25 cellular contexts compared by ENCODE assay signal in the genomic region with DNA sequence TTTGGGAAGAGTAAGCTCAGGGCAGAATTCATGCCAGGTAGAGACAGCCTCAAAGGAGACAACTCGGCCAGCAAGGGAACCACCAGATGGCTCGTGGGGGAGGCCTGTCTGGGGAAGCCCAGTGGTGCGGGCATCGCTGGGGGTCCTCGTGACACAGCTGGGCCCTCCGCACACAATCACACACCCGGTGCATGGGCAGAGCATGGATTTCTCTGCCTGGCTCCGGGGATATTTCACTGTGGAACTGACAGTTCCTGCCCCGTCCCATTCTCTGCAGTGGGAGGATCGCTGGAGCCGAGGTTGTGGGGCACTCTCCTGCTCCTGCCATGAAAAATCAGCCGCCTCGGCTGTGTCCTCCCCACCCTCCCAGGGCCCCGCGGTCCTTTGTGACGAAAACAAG.
"Had no signal": no experiment of that assay in that cellular context is flagged by ENCODE, and none has a peak within 500 bp of the region (broad histone marks: within the 10 kb centered on the region; RNA-seq: fewer than 3 reads in every experiment).

No MANE protein-coding gene starts in this region.

- H3K36me3 ChIP-seq: gastrocnemius medialis, left lung, pancreas, prostate gland, thoracic aorta, uterus had no signal

- H3K4me3 Mint-ChIP-seq: activated CD4-positive, alpha-beta T cell treated with anti-CD3 and anti-CD28 coated beads, Interleukin-2, amount 10 ng/mL, durations not matched to agents 24 days and 14 days; activated CD8-positive, alpha-beta T cell treated with anti-CD3 and anti-CD28 coated beads for 36 hours; activated naive CD8-positive, alpha-beta T cell; activated T-cell treated with anti-CD3 and anti-CD28 coated beads, Interleukin-2, amount 50 U/mL, for 4 hours; immature natural killer cell; nephron; stimulated activated naive CD8-positive, alpha-beta T cell treated with anti-CD3 and anti-CD28 coated beads, Interleukin-15, Interleukin-2, amounts not matched to agents 100 ng/mL and 50 ng/mL, for 24 hours had no signal

- DNase-seq: activated CD4-positive, alpha-beta T cell treated with anti-CD3 and anti-CD28 coated beads, Interleukin-2, amount 10 ng/mL, durations not matched to agents 24 days and 14 days; activated CD4-positive, CD25-positive, alpha-beta regulatory T cell treated with anti-CD3 and anti-CD28 coated beads, Interleukin-2, amount 50 U/mL, for 72 hours; activated CD8-positive, alpha-beta T cell treated with anti-CD3 and anti-CD28 coated beads for 36 hours; activated naive CD4-positive, alpha-beta T cell; activated T-cell treated with anti-CD3 and anti-CD28 coated beads, Interleukin-2, amount 50 U/mL, for 4 hours; anterior cingulate cortex; cerebellar nuclear complex; effector memory CD4-positive, alpha-beta T cell; gastrocnemius medialis; hypothalamus; immature natural killer cell; mammary epithelial cell; retina; T-helper 17 cell; trophoblast cell; uterus had no signal

- H3K27ac ChIP-seq: coronary artery, dorsolateral prefrontal cortex, gastrocnemius medialis, pancreas, prostate gland, thoracic aorta, uterus had no signal

- H3K9me3 Mint-ChIP-seq: activated CD4-positive, alpha-beta T cell treated with anti-CD3 and anti-CD28 coated beads, Interleukin-2, amount 10 ng/mL, durations not matched to agents 24 days and 14 days; activated CD8-positive, alpha-beta T cell treated with anti-CD3 and anti-CD28 coated beads for 36 hours; activated T-cell treated with anti-CD3 and anti-CD28 coated beads, Interleukin-2, amount 50 U/mL, for 4 hours; immature natural killer cell; stimulated activated naive CD8-positive, alpha-beta T cell treated with anti-CD3 and anti-CD28 coated beads, Interleukin-15, Interleukin-2, amounts not matched to agents 100 ng/mL and 50 ng/mL, for 24 hours had no signal

- ATAC-seq: activated CD8-positive, alpha-beta T cell treated with anti-CD3 and anti-CD28 coated beads for 36 hours; activated T-cell treated with anti-CD3 and anti-CD28 coated beads, Interleukin-2, amount 50 U/mL, for 4 hours; gastrocnemius medialis; T-helper 17 cell had no signal

- H3K4me1 ChIP-seq: gastrocnemius medialis, pancreas, prostate gland, uterus had no signal

- H3K9me3 ChIP-seq: gastrocnemius medialis, left lung, pancreas, prostate gland, thoracic aorta, uterus had no signal

- H3K4me3 ChIP-seq: coronary artery, gastrocnemius medialis, left lung, pancreas, prostate gland, thoracic aorta, uterus had no signal

- H3K36me3 Mint-ChIP-seq: activated naive CD8-positive, alpha-beta T cell; immature natural killer cell had no signal

- H3K27me3 ChIP-seq: dorsolateral prefrontal cortex, pancreas, uterus had no signal

- H3K27ac Mint-ChIP-seq: activated CD4-positive, alpha-beta T cell treated with anti-CD3 and anti-CD28 coated beads, Interleukin-2, amount 10 ng/mL, durations not matched to agents 24 days and 14 days; activated CD8-positive, alpha-beta T cell treated with anti-CD3 and anti-CD28 coated beads for 36 hours; activated naive CD8-positive, alpha-beta T cell; immature natural killer cell; nephron; stimulated activated naive CD8-positive, alpha-beta T cell treated with anti-CD3 and anti-CD28 coated beads, Interleukin-15, Interleukin-2, amounts not matched to agents 100 ng/mL and 50 ng/mL, for 24 hours; T-helper 17 cell had no signal

- H3K4me1 Mint-ChIP-seq: immature natural killer cell had no signal
